In genomic region chr5:40321514-40321913, GRCh38 we compare ENCODE assay signal across 20 cellular contexts.
DNase-seq lines count a peak whose midpoint lies in the region; ATAC-seq, FAIRE-seq and TF ChIP-seq lines count a peak whose summit lies in the region.
"Had no signal": no experiment of that assay in that cellular context is flagged by ENCODE, and none has a peak within 500 bp of the region (broad histone marks: within the 10 kb centered on the region; RNA-seq: fewer than 3 reads in every experiment).

No MANE protein-coding gene starts in this region.

- TF ChIP-seq POLR2A in H54 (IDR thresholded peaks at IDR 0.05; ENCODE audit: low read depth, low read length), result no peak

- DNase-seq in H54 (ENCODE audit: insufficient read length, low spot score) (no peak), pulmonary artery endothelial cell (ENCODE audit: low read depth, low spot score) (peak; percentile 5), T-helper 1 cell (no peak)
- DNase-seq: CD4-positive, alpha-beta T cell; H7; HFFc6; IMR-90 had no signal

- ATAC-seq in GM21619 (IDR thresholded peaks at IDR 0.05; ENCODE audit: unreplicated experiment) (no peak), HG03196 (IDR thresholded peaks at IDR 0.05; ENCODE audit: unreplicated experiment) (no peak)
- ATAC-seq: GM23338, HCT116, K562 had no signal

- FAIRE-seq in H54 (lab: Jason Lieb, UNC) (peak; percentile 11), islet of Langerhans (lab: Jason Lieb, UNC) (peak; percentile 96)
- FAIRE-seq: A204.1, G401.6, GM12891, GM19239, HTR-8/SVneo, K562 had no signal

- H3K27ac ChIP-seq in VCaP, result peak overlapping the region; percentile 4
- H3K27ac ChIP-seq: C4-2B had no signal

- TF ChIP-seq CTCF in VCaP (conservative IDR thresholded peaks at IDR 0.05), result no peak
